Comparison of ENCODE assay signal across 39 cellular contexts in the genomic region with DNA sequence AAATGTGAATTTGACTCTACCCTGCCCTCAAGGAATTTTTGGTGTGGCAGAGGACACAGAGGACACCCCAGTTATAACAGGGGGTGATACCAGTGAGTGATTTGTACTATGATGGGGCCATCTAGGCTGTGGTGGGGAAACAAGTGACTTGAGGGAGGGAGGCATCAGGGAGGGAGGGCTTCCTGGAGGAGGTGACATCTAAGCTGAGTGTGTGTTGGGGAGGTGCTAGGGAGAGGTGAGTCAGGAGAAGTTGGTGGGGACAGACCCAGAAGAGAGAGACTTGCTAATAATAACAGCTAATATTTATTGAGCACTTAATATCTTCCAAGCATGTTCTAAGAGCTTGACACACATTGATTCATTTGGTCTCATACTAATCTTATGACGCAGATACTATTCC. TPM values are rescaled to one million over a fixed set of nuclear protein-coding genes. Genes with fewer than 3 reads are reported as not detected.
"Had no signal": no experiment of that assay in that cellular context is flagged by ENCODE, and none has a peak within 500 bp of the region (broad histone marks: within the 10 kb centered on the region; RNA-seq: fewer than 3 reads in every experiment).

No MANE protein-coding gene starts in this region.

- H3K9me3 Mint-ChIP-seq: activated B cell treated with CpG ODN at 0.5 μM for 24 hours; activated CD4-positive, alpha-beta memory T cell treated with anti-CD3 and anti-CD28 coated beads for 36 hours; activated CD8-positive, alpha-beta T cell treated with anti-CD3 and anti-CD28 coated beads for 36 hours; activated naive CD4-positive, alpha-beta T cell treated with anti-CD3 and anti-CD28 coated beads, Interleukin-2, amount 10 ng/mL, durations not matched to agents 7 days and 5 days; activated naive CD4-positive, alpha-beta T cell treated with anti-CD3 and anti-CD28 coated beads, Interleukin-2, amount 50 U/mL, for 24 hours; activated naive CD8-positive, alpha-beta T cell treated with anti-CD3 and anti-CD28 coated beads, Interleukin-2, amount 10 ng/mL, durations not matched to agents 7 days and 5 days; activated naive CD8-positive, alpha-beta T cell treated with anti-CD3 and anti-CD28 coated beads, Interleukin-2, amount 50 U/mL, for 24 hours; activated T-cell treated with anti-CD3 and anti-CD28 coated beads, Interleukin-2, amount 50 U/mL, for 4 hours; activated T-cell treated with anti-CD3 and anti-CD28 coated beads, Interleukin-2, amount 50 U/mL, for 72 hours; activated T-helper 1 cell treated with anti-CD3 and anti-CD28 coated beads, Interleukin-12 subunit alpha, Interleukin-12 subunit beta, Interleukin-2, Interleukin-4 antibody, amounts not matched to agents 30 ng/mL and 10 ng/mL and 1 ng/mL, durations not matched to agents 14 hours and 24 hours and 36 hours; activated T-helper 2 cell treated with anti-CD3 and anti-CD28 coated beads, Interferon-gamma antibody, Interleukin-2, Interleukin-4, amounts not matched to agents 10 μg/mL and 5 μg/mL and 100 μg/mL, durations not matched to agents 14 hours and 24 hours and 36 hours; central memory CD8-positive, alpha-beta T cell; T-helper 1 cell treated with Interleukin-12 subunit alpha and Interleukin-12 subunit beta and Interleukin-4 antibody, amounts not matched to agents 30 μg/mL and 1 μg/mL, for 36 hours; T-helper 2 cell treated with Interferon-gamma antibody and Interleukin-4, amounts not matched to agents 5 μg/mL and 100 μg/mL, for 36 hours had no signal

- H3K9me3 ChIP-seq: ascending aorta had no signal

- H3K27ac ChIP-seq: ascending aorta, cardiac muscle cell, VCaP had no signal

- H3K4me1 Mint-ChIP-seq: activated B cell treated with CpG ODN at 0.5 μM for 24 hours; activated naive CD4-positive, alpha-beta T cell treated with anti-CD3 and anti-CD28 coated beads, Interleukin-2, amount 10 ng/mL, durations not matched to agents 7 days and 5 days; activated naive CD4-positive, alpha-beta T cell treated with anti-CD3 and anti-CD28 coated beads, Interleukin-2, amount 50 U/mL, for 24 hours; activated naive CD8-positive, alpha-beta T cell treated with anti-CD3 and anti-CD28 coated beads, Interleukin-2, amount 10 ng/mL, durations not matched to agents 7 days and 5 days; brain; central memory CD8-positive, alpha-beta T cell had no signal

- FAIRE-seq: bronchial epithelial cell, TTC549 had no signal

- H3K27ac Mint-ChIP-seq: activated B cell treated with CpG ODN at 0.5 μM for 24 hours; activated CD4-positive, alpha-beta memory T cell treated with anti-CD3 and anti-CD28 coated beads for 36 hours; activated CD8-positive, alpha-beta T cell treated with anti-CD3 and anti-CD28 coated beads for 36 hours; activated naive CD4-positive, alpha-beta T cell treated with anti-CD3 and anti-CD28 coated beads, Interleukin-2, amount 10 ng/mL, durations not matched to agents 7 days and 5 days; activated naive CD4-positive, alpha-beta T cell treated with anti-CD3 and anti-CD28 coated beads, Interleukin-2, amount 50 U/mL, for 24 hours; activated naive CD8-positive, alpha-beta T cell; activated naive CD8-positive, alpha-beta T cell treated with anti-CD3 and anti-CD28 coated beads, Interleukin-2, amount 10 ng/mL, durations not matched to agents 7 days and 5 days; activated naive CD8-positive, alpha-beta T cell treated with anti-CD3 and anti-CD28 coated beads, Interleukin-2, amount 50 U/mL, for 24 hours; activated T-cell treated with anti-CD3 and anti-CD28 coated beads, Interleukin-2, amount 50 U/mL, for 72 hours; activated T-helper 1 cell treated with anti-CD3 and anti-CD28 coated beads, Interleukin-12 subunit alpha, Interleukin-12 subunit beta, Interleukin-2, Interleukin-4 antibody, amounts not matched to agents 30 ng/mL and 10 ng/mL and 1 ng/mL, durations not matched to agents 14 hours and 24 hours and 36 hours; activated T-helper 2 cell treated with anti-CD3 and anti-CD28 coated beads, Interferon-gamma antibody, Interleukin-2, Interleukin-4, amounts not matched to agents 10 μg/mL and 5 μg/mL and 100 μg/mL, durations not matched to agents 14 hours and 24 hours and 36 hours; brain; T-helper 1 cell treated with Interleukin-12 subunit alpha and Interleukin-12 subunit beta and Interleukin-4 antibody, amounts not matched to agents 30 μg/mL and 1 μg/mL, for 36 hours; T-helper 2 cell treated with Interferon-gamma antibody and Interleukin-4, amounts not matched to agents 5 μg/mL and 100 μg/mL, for 36 hours had no signal

- H3K4me3 Mint-ChIP-seq: activated B cell treated with CpG ODN at 0.5 μM for 24 hours; activated CD4-positive, alpha-beta memory T cell treated with anti-CD3 and anti-CD28 coated beads for 36 hours; activated CD8-positive, alpha-beta T cell treated with anti-CD3 and anti-CD28 coated beads for 36 hours; activated naive CD4-positive, alpha-beta T cell treated with anti-CD3 and anti-CD28 coated beads, Interleukin-2, amount 10 ng/mL, durations not matched to agents 7 days and 5 days; activated naive CD4-positive, alpha-beta T cell treated with anti-CD3 and anti-CD28 coated beads, Interleukin-2, amount 50 U/mL, for 24 hours; activated naive CD8-positive, alpha-beta T cell; activated naive CD8-positive, alpha-beta T cell treated with anti-CD3 and anti-CD28 coated beads, Interleukin-2, amount 10 ng/mL, durations not matched to agents 7 days and 5 days; activated naive CD8-positive, alpha-beta T cell treated with anti-CD3 and anti-CD28 coated beads, Interleukin-2, amount 50 U/mL, for 24 hours; activated T-cell treated with anti-CD3 and anti-CD28 coated beads, Interleukin-2, amount 50 U/mL, for 4 hours; activated T-cell treated with anti-CD3 and anti-CD28 coated beads, Interleukin-2, amount 50 U/mL, for 72 hours; activated T-helper 1 cell treated with anti-CD3 and anti-CD28 coated beads, Interleukin-12 subunit alpha, Interleukin-12 subunit beta, Interleukin-2, Interleukin-4 antibody, amounts not matched to agents 30 ng/mL and 10 ng/mL and 1 ng/mL, durations not matched to agents 14 hours and 24 hours and 36 hours; brain; central memory CD8-positive, alpha-beta T cell; T-helper 1 cell treated with Interleukin-12 subunit alpha and Interleukin-12 subunit beta and Interleukin-4 antibody, amounts not matched to agents 30 μg/mL and 1 μg/mL, for 36 hours; T-helper 2 cell treated with Interferon-gamma antibody and Interleukin-4, amounts not matched to agents 5 μg/mL and 100 μg/mL, for 36 hours had no signal

- H3K4me3 ChIP-seq: ascending aorta, cardiac muscle cell had no signal

- H3K27me3 Mint-ChIP-seq: activated naive CD4-positive, alpha-beta T cell treated with anti-CD3 and anti-CD28 coated beads, Interleukin-2, amount 50 U/mL, for 24 hours had no signal

- ATAC-seq: activated CD8-positive, alpha-beta T cell treated with anti-CD3 and anti-CD28 coated beads for 36 hours; activated naive CD8-positive, alpha-beta T cell treated with anti-CD3 and anti-CD28 coated beads, Interleukin-2, amount 50 U/mL, for 24 hours had no signal

- H3K36me3 ChIP-seq: cardiac muscle cell had no signal

- H3K36me3 Mint-ChIP-seq: activated CD4-positive, alpha-beta memory T cell treated with anti-CD3 and anti-CD28 coated beads for 36 hours; activated naive CD4-positive, alpha-beta T cell treated with anti-CD3 and anti-CD28 coated beads, Interleukin-2, amount 10 ng/mL, durations not matched to agents 7 days and 5 days; activated naive CD4-positive, alpha-beta T cell treated with anti-CD3 and anti-CD28 coated beads, Interleukin-2, amount 50 U/mL, for 24 hours; activated naive CD8-positive, alpha-beta T cell; activated naive CD8-positive, alpha-beta T cell treated with anti-CD3 and anti-CD28 coated beads, Interleukin-2, amount 10 ng/mL, durations not matched to agents 7 days and 5 days; brain had no signal

- DNase-seq: activated B cell treated with CpG ODN at 0.5 μM for 24 hours; activated CD4-positive, alpha-beta memory T cell treated with anti-CD3 and anti-CD28 coated beads for 36 hours; activated CD4-positive, alpha-beta T cell treated with anti-CD3 and anti-CD28 coated beads for 48 hours; activated CD4-positive, alpha-beta T cell treated with anti-CD3 and anti-CD28 coated beads, Interleukin-2, amount 50 U/mL, for 1 hour; activated CD4-positive, alpha-beta T cell treated with anti-CD3 and anti-CD28 coated beads, Interleukin-2, amount 50 U/mL, for 4 hours; activated CD4-positive, CD25-positive, alpha-beta regulatory T cell treated with anti-CD3 and anti-CD28 coated beads, Interleukin-2, amount 50 U/mL, for 72 hours; activated CD8-positive, alpha-beta memory T cell treated with anti-CD3 and anti-CD28 coated beads, Interleukin-2, amount 50 U/mL, for 4 hours; activated CD8-positive, alpha-beta T cell treated with anti-CD3 and anti-CD28 coated beads for 36 hours; activated effector memory CD4-positive, alpha-beta T cell treated with Interleukin-2 at 50 U/mL for 16 hours; activated gamma-delta T cell; activated naive CD4-positive, alpha-beta T cell treated with anti-CD3 and anti-CD28 coated beads, Interleukin-2, amount 10 ng/mL, durations not matched to agents 7 days and 5 days; activated naive CD4-positive, alpha-beta T cell treated with Interleukin-2 at 50 U/mL for 16 hours; activated naive CD8-positive, alpha-beta T cell treated with anti-CD3 and anti-CD28 coated beads, Interleukin-2, amount 10 ng/mL, durations not matched to agents 7 days and 5 days; activated naive CD8-positive, alpha-beta T cell treated with anti-CD3 and anti-CD28 coated beads, Interleukin-2, amount 50 U/mL, for 24 hours; activated T-cell treated with anti-CD3 and anti-CD28 coated beads for 4 hours; activated T-cell treated with anti-CD3 and anti-CD28 coated beads, Interleukin-2, amount 50 U/mL, for 1 hour; activated T-cell treated with anti-CD3 and anti-CD28 coated beads, Interleukin-2, amount 50 U/mL, for 4 hours; activated T-cell treated with anti-CD3 and anti-CD28 coated beads, Interleukin-2, amount 50 U/mL, for 72 hours; amygdala; anterior cingulate cortex; caudate nucleus; cerebellar nuclear complex; T-helper 1 cell; T-helper 2 cell; T-helper 9 cell had no signal

- H3K27me3 ChIP-seq: ascending aorta, cardiac muscle cell had no signal

- H3K4me1 ChIP-seq: ascending aorta had no signal

RNA-seq across cellular contexts. Expression of gene MROH7, which starts 54.2 kb away (rescaled TPM):
- total RNA-seq: activated B cell treated with CpG ODN at 0.5 μM for 24 hours; activated CD8-positive, alpha-beta memory T cell treated with anti-CD3 and anti-CD28 coated beads for 36 hours; activated T-helper 1 cell treated with anti-CD3 and anti-CD28 coated beads, Interleukin-12 subunit alpha, Interleukin-12 subunit beta, Interleukin-2, Interleukin-4 antibody, amounts not matched to agents 30 ng/mL and 10 ng/mL and 1 ng/mL, durations not matched to agents 14 hours and 24 hours and 36 hours had no signal
